ENCODE assay signal across 1 cellular context in the genomic region with DNA sequence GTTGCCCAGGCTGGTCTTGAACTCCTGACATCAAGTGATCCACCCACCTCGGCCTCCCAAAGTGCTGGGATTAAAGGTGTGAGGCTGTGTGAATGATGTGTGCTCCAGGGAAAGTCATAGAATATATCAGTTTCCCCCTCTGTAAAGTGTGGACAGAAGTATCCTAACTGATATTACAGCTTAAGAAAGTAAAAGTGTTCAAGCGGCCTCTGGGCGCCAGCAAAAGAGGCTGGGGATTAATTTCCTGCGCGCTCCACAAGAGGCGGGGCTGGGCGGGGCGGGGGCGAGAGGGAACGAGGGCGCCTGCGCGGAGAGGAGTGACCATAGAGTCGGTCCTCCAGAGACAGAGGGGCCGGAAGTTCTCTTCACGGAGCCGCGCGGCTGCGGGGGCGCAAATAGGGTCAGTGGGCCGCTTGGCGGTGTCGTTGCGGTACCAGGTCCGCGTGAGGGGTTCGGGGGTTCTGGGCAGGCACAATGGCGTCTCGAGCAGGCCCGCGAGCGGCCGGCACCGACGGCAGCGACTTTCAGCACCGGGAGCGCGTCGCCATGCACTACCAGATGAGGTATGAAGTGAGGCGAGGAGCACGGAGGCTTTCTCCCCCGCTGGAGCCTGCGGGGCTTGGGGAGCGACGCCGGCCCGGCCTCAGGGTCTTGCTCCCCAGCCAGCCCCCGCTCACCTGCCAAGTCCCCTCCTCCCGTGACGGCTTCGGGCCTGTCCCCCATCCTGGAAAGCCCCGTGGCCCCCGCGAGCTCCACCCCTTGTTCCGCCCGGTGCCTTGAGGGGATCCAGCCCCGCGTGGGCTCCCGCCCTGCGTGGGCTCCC.
TF ChIP-seq lines count a peak whose summit lies in the region.

TSS of gene JAGN1 (plus strand) at position 362 of the 823 bp plus-strand sequence. CDS start at position 475, 113 bp downstream.

TF ChIP-seq in HepG2, 621 proteins besides CTCF, POLR2A, EP300 and RAD21 (continued from another document and continues in another):
- TF ChIP-seq BCL3 (CRISPR knock-in tag; IDR thresholded peaks at IDR 0.05) (peak; percentile 82), CBX1 (IDR thresholded peaks at IDR 0.05; ENCODE audit: low read depth) (no peak), E2F1 (CRISPR knock-in tag; IDR thresholded peaks at IDR 0.05) (no peak; the same call in none of the 2 replicates), ZBTB44 (CRISPR knock-in tag; IDR thresholded peaks at IDR 0.05) (no peak), ZHX1 (CRISPR knock-in tag; IDR thresholded peaks at IDR 0.05; ENCODE audit: low read depth) (peak; percentile 91; the same call in 1 of the 2 replicates), MYPOP (CRISPR knock-in tag; IDR thresholded peaks at IDR 0.05) (peak; percentile 86), GZF1 (CRISPR knock-in tag; IDR thresholded peaks at IDR 0.05) (no peak), REXO4 (CRISPR knock-in tag; IDR thresholded peaks at IDR 0.05; ENCODE audit: borderline replicate concordance) (0 out of 2 replicates have a peak, but pooled peaks have one; percentile 63), CEBPB (IDR thresholded peaks at IDR 0.05; ENCODE audit: borderline replicate concordance, low read depth, low read length) (no peak), KMT2A (CRISPR knock-in tag; IDR thresholded peaks at IDR 0.05) (peak; percentile 82), ZNF598 (CRISPR knock-in tag; IDR thresholded peaks at IDR 0.05; ENCODE audit: borderline replicate concordance) (peak; percentile 80; the same call in 1 of the 2 replicates), ZNF333 (CRISPR knock-in tag; IDR thresholded peaks at IDR 0.05; ENCODE audit: borderline replicate concordance) (peak; percentile 95), THAP8 (CRISPR knock-in tag; IDR thresholded peaks at IDR 0.05; ENCODE audit: borderline replicate concordance) (no peak), BORCS8-MEF2B (CRISPR knock-in tag; IDR thresholded peaks at IDR 0.05) (peak; percentile 29; the same call in 1 of the 2 replicates), KMT2B (CRISPR knock-in tag; IDR thresholded peaks at IDR 0.05) (peak; percentile 87), ZNF17 (CRISPR knock-in tag; IDR thresholded peaks at IDR 0.05) (no peak), MED1 (CRISPR knock-in tag; IDR thresholded peaks at IDR 0.05) (peak; percentile 86), ZNF205 (CRISPR knock-in tag; IDR thresholded peaks at IDR 0.05) (peak; percentile 37; the same call in 1 of the 2 replicates), ZBTB43 (CRISPR knock-in tag; conservative IDR thresholded peaks at IDR 0.05) (peak; percentile 28), ZNF430 (CRISPR knock-in tag; IDR thresholded peaks at IDR 0.05) (peak; percentile 89), ZNF83 (CRISPR knock-in tag; IDR thresholded peaks at IDR 0.05; ENCODE audit: borderline replicate concordance) (no peak), ZNF441 (CRISPR knock-in tag; IDR thresholded peaks at IDR 0.05; ENCODE audit: borderline replicate concordance) (peak; percentile 60; the same call in 1 of the 2 replicates), TRIM22 (IDR thresholded peaks at IDR 0.05) (no peak), PRDM4 (CRISPR knock-in tag; IDR thresholded peaks at IDR 0.05; ENCODE audit: borderline replicate concordance) (no peak), CENPX (CRISPR knock-in tag; IDR thresholded peaks at IDR 0.05) (no peak), ZNF180 (CRISPR knock-in tag; IDR thresholded peaks at IDR 0.05; ENCODE audit: borderline replicate concordance, low read depth) (peak; percentile 85), ZNF615 (CRISPR knock-in tag; IDR thresholded peaks at IDR 0.05; ENCODE audit: borderline replicate concordance) (no peak; the same call in 1 of the 2 replicates), FOXO4 (CRISPR knock-in tag; conservative IDR thresholded peaks at IDR 0.05) (0 out of 2 replicates have a peak, but pooled peaks have one; percentile 78), PCBP2 (optimal IDR thresholded peaks at IDR 0.05; ENCODE audit: low read depth, low read length, poor library complexity, severe bottlenecking) (no peak), ZNF777 (CRISPR knock-in tag; IDR thresholded peaks at IDR 0.05) (peak; percentile 82), PLRG1 (conservative IDR thresholded peaks at IDR 0.05) (no peak)
- TF ChIP-seq, protein P1, sequence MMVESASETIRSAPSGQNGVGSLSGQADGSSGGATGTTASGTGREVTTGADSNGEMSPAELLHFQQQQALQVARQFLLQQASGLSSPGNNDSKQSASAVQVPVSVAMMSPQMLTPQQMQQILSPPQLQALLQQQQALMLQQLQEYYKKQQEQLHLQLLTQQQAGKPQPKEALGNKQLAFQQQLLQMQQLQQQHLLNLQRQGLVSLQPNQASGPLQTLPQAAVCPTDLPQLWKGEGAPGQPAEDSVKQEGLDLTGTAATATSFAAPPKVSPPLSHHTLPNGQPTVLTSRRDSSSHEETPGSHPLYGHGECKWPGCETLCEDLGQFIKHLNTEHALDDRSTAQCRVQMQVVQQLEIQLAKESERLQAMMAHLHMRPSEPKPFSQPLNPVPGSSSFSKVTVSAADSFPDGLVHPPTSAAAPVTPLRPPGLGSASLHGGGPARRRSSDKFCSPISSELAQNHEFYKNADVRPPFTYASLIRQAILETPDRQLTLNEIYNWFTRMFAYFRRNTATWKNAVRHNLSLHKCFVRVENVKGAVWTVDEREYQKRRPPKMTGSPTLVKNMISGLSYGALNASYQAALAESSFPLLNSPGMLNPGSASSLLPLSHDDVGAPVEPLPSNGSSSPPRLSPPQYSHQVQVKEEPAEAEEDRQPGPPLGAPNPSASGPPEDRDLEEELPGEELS (CRISPR knock-in tag; IDR thresholded peaks at IDR 0.05) = no peak
- TF ChIP-seq, protein P2, sequence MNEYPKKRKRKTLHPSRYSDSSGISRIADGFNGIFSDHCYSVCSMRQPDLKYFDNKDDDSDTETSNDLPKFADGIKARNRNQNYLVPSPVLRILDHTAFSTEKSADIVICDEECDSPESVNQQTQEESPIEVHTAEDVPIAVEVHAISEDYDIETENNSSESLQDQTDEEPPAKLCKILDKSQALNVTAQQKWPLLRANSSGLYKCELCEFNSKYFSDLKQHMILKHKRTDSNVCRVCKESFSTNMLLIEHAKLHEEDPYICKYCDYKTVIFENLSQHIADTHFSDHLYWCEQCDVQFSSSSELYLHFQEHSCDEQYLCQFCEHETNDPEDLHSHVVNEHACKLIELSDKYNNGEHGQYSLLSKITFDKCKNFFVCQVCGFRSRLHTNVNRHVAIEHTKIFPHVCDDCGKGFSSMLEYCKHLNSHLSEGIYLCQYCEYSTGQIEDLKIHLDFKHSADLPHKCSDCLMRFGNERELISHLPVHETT (CRISPR knock-in tag; conservative IDR thresholded peaks at IDR 0.05) = peak; percentile 64; the same call in 1 of the 2 replicates
